ENCODE assay signal across 8 cellular contexts in genomic region chr15:31263751-31264533, GRCh38.
DNase-seq lines count a peak whose midpoint lies in the region; ATAC-seq and TF ChIP-seq lines count a peak whose summit lies in the region.

No MANE protein-coding gene starts in this region.

- ATAC-seq in GM21619 (IDR thresholded peaks at IDR 0.05; ENCODE audit: unreplicated experiment) (peak; percentile 21), upper lobe of left lung (ENCODE audit: low FRiP score in 2 of 2) (peak; percentile 63 to 73), HG03025 (IDR thresholded peaks at IDR 0.05; ENCODE audit: low FRiP score, unreplicated experiment) (no peak)

- H3K27ac ChIP-seq in prostate gland (peak overlapping the region; percentile 53 to 75), upper lobe of left lung (peak overlapping the region; percentile 82 to 89 (median 86))

- H3K36me3 ChIP-seq in prostate gland (no peaks in the 10 kb centered on the region), upper lobe of left lung (no peaks in the 10 kb centered on the region)

- H3K27me3 ChIP-seq in prostate gland (replicated peaks; ENCODE audit: insufficient read depth) (no peaks in the 10 kb centered on the region), upper lobe of left lung (no peaks in the 10 kb centered on the region)

- TF ChIP-seq CTCF in prostate gland (IDR thresholded peaks at IDR 0.05) (no peak), upper lobe of left lung (IDR thresholded peaks at IDR 0.05) (peak in 2 of 6 experiments; percentile 18 to 25)

- 47% methylated on average over 24 of the region's 24 CpGs for WGBS in prostate gland
- 33 to 36% methylated on average over 21 to 22 of the region's 24 CpGs for WGBS in upper lobe of left lung, 2 donors

- H3K4me3 ChIP-seq in prostate gland = no peak overlapping the region
- H3K4me3 ChIP-seq in upper lobe of left lung = no peak overlapping the region

- DNase-seq in C1 segment of cervical spinal cord (lab: John Stamatoyannopoulos, UW) = peak in 10 of 14 donors; percentile 35 to 75 (median 65)
- peak; percentile 19 for DNase-seq in NCI-H748 treated with DMSO at 0.1 percent for 48 hours (lab: John Stamatoyannopoulos, UW)
- DNase-seq in activated CD8-positive, alpha-beta memory T cell treated with anti-CD3 and anti-CD28 coated beads, Interleukin-2, amount 50 U/mL, for 4 hours = peak; percentile 68
- DNase-seq in erythroblast (lab: John Stamatoyannopoulos, UW) = peak; percentile 86 to 94
- DNase-seq in prostate gland (ENCODE audit: low spot score) = peak; percentile 48
- peak; percentile 86 for DNase-seq in upper lobe of left lung

- TF ChIP-seq EP300 in upper lobe of left lung (IDR thresholded peaks at IDR 0.05) = no peak

- TF ChIP-seq POLR2A in erythroblast (IDR thresholded peaks at IDR 0.05; ENCODE audit: low read length) (peak; percentile 69), prostate gland (IDR thresholded peaks at IDR 0.05) (no peak), upper lobe of left lung (IDR thresholded peaks at IDR 0.05) (peak in 1 of 4 donors; percentile 53)

- H3K4me1 ChIP-seq in prostate gland (replicated peaks) (peaks cover 6% of the 10 kb centered on the region), upper lobe of left lung (peaks cover 37 to 59% (median 56%) of the 10 kb centered on the region in 4 donors)

- intact Hi-C loops in prostate gland (cut with DNase I) = no loop called here

- no peaks in the 10 kb centered on the region for H3K9me3 ChIP-seq in prostate gland
- H3K9me3 ChIP-seq in upper lobe of left lung = no peaks in the 10 kb centered on the region

Comparison
In these comparisons a context has a peak if more than half of its experiments do, and no peak if none do; other contexts are left out.
1. DNase-seq: peak in every context shown above with its lines; median percentile 90 in erythroblast; 86 in upper lobe of left lung; 68 in activated CD8-positive, alpha-beta memory T cell treated with anti-CD3 and anti-CD28 coated beads, Interleukin-2, amount 50 U/mL, for 4 hours; 65 in C1 segment of cervical spinal cord; 48 in prostate gland; 19 in NCI-H748 treated with DMSO at 0.1 percent for 48 hours.